Comparison of ENCODE assay signal across 30 cellular contexts in the genomic region with DNA sequence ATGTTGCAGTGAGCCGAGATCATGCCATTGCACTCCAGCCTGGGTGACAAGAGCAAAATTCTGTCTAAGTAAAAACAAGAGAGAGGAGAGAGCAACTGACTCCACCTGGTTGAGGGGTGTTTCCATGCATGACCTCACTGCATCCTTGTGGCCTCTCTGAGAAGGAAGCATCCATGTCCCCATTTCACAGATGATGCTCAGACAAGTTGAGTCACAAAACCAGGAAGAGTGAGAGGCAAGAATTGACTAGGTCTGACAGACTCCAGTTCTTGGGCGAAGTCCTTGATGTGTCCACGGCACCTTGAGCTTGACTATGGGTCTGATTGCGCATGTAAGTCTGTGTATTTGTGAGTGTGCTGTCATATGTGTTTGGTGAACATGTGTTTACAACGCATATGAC.
"Had no signal": no experiment of that assay in that cellular context is flagged by ENCODE, and none has a peak within 500 bp of the region (broad histone marks: within the 10 kb centered on the region; RNA-seq: fewer than 3 reads in every experiment).

No MANE protein-coding gene starts in this region.

- H3K27ac ChIP-seq: adrenal gland, VCaP had no signal

- DNase-seq: activated B cell treated with CpG ODN at 0.5 μM for 24 hours; activated CD4-positive, alpha-beta memory T cell treated with anti-CD3 and anti-CD28 coated beads for 36 hours; activated CD4-positive, alpha-beta T cell treated with anti-CD3 and anti-CD28 coated beads for 4 hours; activated CD4-positive, alpha-beta T cell treated with anti-CD3 and anti-CD28 coated beads, Interleukin-2, amount 10 ng/mL, durations not matched to agents 24 days and 14 days; activated CD4-positive, alpha-beta T cell treated with anti-CD3 and anti-CD28 coated beads, Interleukin-2, amount 50 U/mL, for 1 hour; activated CD4-positive, alpha-beta T cell treated with anti-CD3 and anti-CD28 coated beads, Interleukin-2, amount 50 U/mL, for 4 hours; activated CD4-positive, CD25-positive, alpha-beta regulatory T cell treated with anti-CD3 and anti-CD28 coated beads, Interleukin-2, amount 50 U/mL, for 72 hours; activated CD8-positive, alpha-beta memory T cell treated with anti-CD3 and anti-CD28 coated beads, Interleukin-2, amount 50 U/mL, for 4 hours; activated CD8-positive, alpha-beta T cell treated with anti-CD3 and anti-CD28 coated beads for 36 hours; activated effector memory CD4-positive, alpha-beta T cell treated with anti-CD3 and anti-CD28 coated beads, Interleukin-2, amount 50 U/mL, for 16 hours; activated gamma-delta T cell treated with Interleukin-2 at 50 U/mL for 16 hours; activated naive CD4-positive, alpha-beta T cell; activated naive CD4-positive, alpha-beta T cell treated with anti-CD3 and anti-CD28 coated beads for 36 hours; activated naive CD4-positive, alpha-beta T cell treated with anti-CD3 and anti-CD28 coated beads, Interleukin-2, amount 50 U/mL, for 16 hours; activated naive CD8-positive, alpha-beta T cell treated with anti-CD3 and anti-CD28 coated beads for 36 hours; activated T-cell treated with anti-CD3 and anti-CD28 coated beads for 4 hours; activated T-cell treated with anti-CD3 and anti-CD28 coated beads, Interleukin-2, amount 50 U/mL, for 1 hour; activated T-cell treated with anti-CD3 and anti-CD28 coated beads, Interleukin-2, amount 50 U/mL, for 4 hours; activated T-cell treated with anti-CD3 and anti-CD28 coated beads, Interleukin-2, amount 50 U/mL, for 72 hours; adrenal gland; amniotic stem cell; aorta; central memory CD4-positive, alpha-beta T cell; T-helper 1 cell; T-helper 2 cell; T-helper 9 cell had no signal

- H3K4me3 ChIP-seq: adrenal gland had no signal

- H3K36me3 ChIP-seq: adrenal gland had no signal

- ATAC-seq: activated CD8-positive, alpha-beta T cell treated with anti-CD3 and anti-CD28 coated beads for 36 hours; activated naive CD4-positive, alpha-beta T cell treated with anti-CD3 and anti-CD28 coated beads, Interleukin-2, amount 50 U/mL, for 72 hours; activated T-cell treated with anti-CD3 and anti-CD28 coated beads, Interleukin-2, amount 50 U/mL, for 4 hours; activated T-cell treated with anti-CD3 and anti-CD28 coated beads, Interleukin-2, amount 50 U/mL, for 72 hours; activated T-helper 17 cell treated with anti-CD3 and anti-CD28 coated beads, Interleukin-2, amount 50 U/mL, for 72 hours had no signal

- H3K9me3 ChIP-seq: adrenal gland had no signal

- H3K27me3 ChIP-seq: adrenal gland had no signal

- FAIRE-seq: TTC549 had no signal
